8 cellular contexts compared by ENCODE assay signal in genomic region chr10:11724938-11725776, GRCh38. TPM values are rescaled to one million over a fixed set of nuclear protein-coding genes. Genes with fewer than 3 reads are reported as not detected.
DNase-seq lines count a peak whose midpoint lies in the region; ATAC-seq and TF ChIP-seq lines count a peak whose summit lies in the region.
"Had no signal": no experiment of that assay in that cellular context is flagged by ENCODE, and none has a peak within 500 bp of the region (broad histone marks: within the 10 kb centered on the region; RNA-seq: fewer than 3 reads in every experiment).

No MANE protein-coding gene starts in this region.

- H3K9me3 Mint-ChIP-seq in WTC11: peaks cover 17% of the 10 kb centered on the region

- intact Hi-C loops in Right ventricle myocardium superior (cut with DNase I): loop anchor here (5.0 kb wide), 1 partner anchor 208 kb away; no protein-coding TSS in a partner anchor

- ATAC-seq in GM21381 (IDR thresholded peaks at IDR 0.05; ENCODE audit: unreplicated experiment) (peak; percentile 74), WTC11 (peak; percentile 74), Right ventricle myocardium superior (ENCODE audit: poor library complexity) (peak; percentile 90), HG03025 (IDR thresholded peaks at IDR 0.05; ENCODE audit: low FRiP score, unreplicated experiment) (no peak)

- H3K27me3 Mint-ChIP-seq in WTC11 (ENCODE audit: low read depth): no peaks in the 10 kb centered on the region; the same call in 1 of the 2 replicates

- POLR2A ChIA-PET in WTC11 (lab: Charles Lee): interaction anchor here (0.6 kb wide), 1 partner anchor 67 kb away, joined by 3 read pairs; no protein-coding TSS in a partner anchor

- CTCF ChIA-PET in WTC11 (lab: Charles Lee): interaction anchor here (0.6 to 1.3 kb wide), 11 partner anchors 14 to 229 kb away, joined by 3 to 10 read pairs (median 3); no protein-coding TSS in a partner anchor

- no peak overlapping the region for H3K4me3 Mint-ChIP-seq in WTC11
- H3K4me3 Mint-ChIP-seq: activated naive CD8-positive, alpha-beta T cell had no signal

- peak; percentile 19 for DNase-seq in GF-D8 (lab: John Stamatoyannopoulos, UW)
- peak; percentile 30 for DNase-seq in LNCaP clone FGC (ENCODE audit: low read depth)
- no peak for DNase-seq in WTC11 (ENCODE audit: low spot score)
- no peak for DNase-seq in Right ventricle myocardium superior
- peak; percentile 58 for DNase-seq in renal cortical epithelial cell (ENCODE audit: low read depth)

- 0 out of 2 replicates have a peak, but pooled peaks cover 5% of the 10 kb centered on the region for H3K4me1 Mint-ChIP-seq in WTC11

- H3K27ac Mint-ChIP-seq in WTC11: no peak overlapping the region
- H3K27ac Mint-ChIP-seq: activated naive CD8-positive, alpha-beta T cell had no signal

- TF ChIP-seq CTCF in LNCaP clone FGC (IDR thresholded peaks at IDR 0.05; ENCODE audit: control insufficient read depth, extremely low read depth, insufficient read depth) (peak; percentile 84), WTC11 (IDR thresholded peaks at IDR 0.05) (0 out of 2 replicates have a peak, but pooled peaks have one; percentile 17)

- no peak overlapping the region for H3K4me3 ChIP-seq in LNCaP clone FGC (ENCODE audit: low read depth, low read length)

- peaks cover 12% of the 10 kb centered on the region for H3K36me3 Mint-ChIP-seq in WTC11
- H3K36me3 Mint-ChIP-seq: activated naive CD8-positive, alpha-beta T cell had no signal

TF ChIP-seq in WTC11, 78 proteins besides CTCF, POLR2A, EP300 and RAD21:
- TF ChIP-seq IRF2 (CRISPR knock-in tag; IDR thresholded peaks at IDR 0.05; ENCODE audit: borderline replicate concordance, low read depth): no peak
- no peak for TF ChIP-seq ATF1 (CRISPR knock-in tag; IDR thresholded peaks at IDR 0.05)
- TF ChIP-seq ATF2 (CRISPR knock-in tag; IDR thresholded peaks at IDR 0.05; ENCODE audit: borderline replicate concordance, low read depth): no peak
- TF ChIP-seq NR3C1 (CRISPR knock-in tag; conservative IDR thresholded peaks at IDR 0.05; ENCODE audit: low read depth): no peak
TF ChIP-seq in WTC11: peak in this region for 0.

RNA-seq across cellular contexts. Expression of gene ECHDC3, which starts 17.0 kb away (rescaled TPM):
- total RNA-seq in WTC11 (2021) (17.1 to 18.3 TPM (median 18.1 TPM) in 3 replicates), Right ventricle myocardium superior (105 TPM), renal cortical epithelial cell (14.9 and 19.0 TPM in 2 replicates)

Comparison
In these comparisons a context has a peak if more than half of its experiments do, and no peak if none do; other contexts are left out.
1. DNase-seq: peak in GF-D8 (single experiment), LNCaP clone FGC (single experiment) and renal cortical epithelial cell (single experiment); none in WTC11 (single experiment) and Right ventricle myocardium superior (single experiment).